11 cellular contexts compared by ENCODE assay signal in genomic region chr11:81007046-81007445, GRCh38.
DNase-seq lines count a peak whose midpoint lies in the region; ATAC-seq and TF ChIP-seq lines count a peak whose summit lies in the region.
"Had no signal": no experiment of that assay in that cellular context is flagged by ENCODE, and none has a peak within 500 bp of the region (broad histone marks: within the 10 kb centered on the region; RNA-seq: fewer than 3 reads in every experiment).

No MANE protein-coding gene starts in this region.

- no peak overlapping the region for H3K4me3 Mint-ChIP-seq in activated T-helper 17 cell treated with anti-CD3 and anti-CD28 coated beads, Interleukin-2, amount 50 U/mL, for 72 hours
- no peak overlapping the region for H3K4me3 Mint-ChIP-seq in immature natural killer cell
- H3K4me3 Mint-ChIP-seq: T-cell had no signal

- peaks cover 6% of the 10 kb centered on the region for H3K9me3 Mint-ChIP-seq in activated T-helper 17 cell treated with anti-CD3 and anti-CD28 coated beads, Interleukin-2, amount 50 U/mL, for 72 hours
- H3K9me3 Mint-ChIP-seq in immature natural killer cell: peaks cover 0 to 15% (median 8%) of the 10 kb centered on the region in 6 donors

- no peak for ATAC-seq in activated T-helper 17 cell treated with anti-CD3 and anti-CD28 coated beads, Interleukin-2, amount 50 U/mL, for 72 hours (replicated peaks)
- ATAC-seq: T-cell had no signal

- no peak overlapping the region for H3K4me3 ChIP-seq in AG10803 (ENCODE audit: low read length)
- H3K4me3 ChIP-seq in kidney epithelial cell (ENCODE audit: low read depth, low read length): no peak overlapping the region
- H3K4me3 ChIP-seq: coronary artery had no signal

- H3K27me3 Mint-ChIP-seq in activated T-helper 17 cell treated with anti-CD3 and anti-CD28 coated beads, Interleukin-2, amount 50 U/mL, for 72 hours: no peaks in the 10 kb centered on the region
- no peaks in the 10 kb centered on the region for H3K27me3 Mint-ChIP-seq in immature natural killer cell (ENCODE audit: low read depth in 3 of 3)
- H3K27me3 Mint-ChIP-seq: T-cell had no signal

- H3K27ac Mint-ChIP-seq in activated T-helper 17 cell treated with anti-CD3 and anti-CD28 coated beads, Interleukin-2, amount 50 U/mL, for 72 hours: no peak overlapping the region
- H3K27ac Mint-ChIP-seq in immature natural killer cell: no peak overlapping the region
- H3K27ac Mint-ChIP-seq: T-cell had no signal

- TF ChIP-seq CTCF in AG10803 (conservative IDR thresholded peaks at IDR 0.05; ENCODE audit: low read length) (peak; percentile 35), LNCAP (IDR thresholded peaks at IDR 0.05) (peak; percentile 25; the same call in 1 of the 2 replicates), VCaP (conservative IDR thresholded peaks at IDR 0.05) (peak; percentile 69), kidney epithelial cell (IDR thresholded peaks at IDR 0.05; ENCODE audit: insufficient read depth, low read length, poor library complexity, severe bottlenecking) (peak; percentile 18)

- DNase-seq in AG10803 (ENCODE audit: low read depth): peak; percentile 33
- no peak for DNase-seq in kidney epithelial cell (ENCODE audit: low read depth)
- no peak for DNase-seq in activated CD4-positive, alpha-beta T cell treated with anti-CD3 and anti-CD28 coated beads for 48 hours
- DNase-seq in activated T-cell treated with anti-CD3 and anti-CD28 coated beads for 4 hours: no peak
- DNase-seq in immature natural killer cell: no peak
- DNase-seq: NCI-H187 treated with DMSO at 0.1 percent for 48 hours, T-cell had no signal

- no peak overlapping the region for H3K27ac ChIP-seq in VCaP
- H3K27ac ChIP-seq: coronary artery had no signal

- H3K4me1 Mint-ChIP-seq in activated T-helper 17 cell treated with anti-CD3 and anti-CD28 coated beads, Interleukin-2, amount 50 U/mL, for 72 hours: no peaks in the 10 kb centered on the region
- H3K4me1 Mint-ChIP-seq in immature natural killer cell: no peaks in the 10 kb centered on the region
- H3K4me1 Mint-ChIP-seq: T-cell had no signal

- no peaks in the 10 kb centered on the region for H3K27me3 ChIP-seq in kidney epithelial cell (ENCODE audit: control insufficient read depth, insufficient read depth, low read length)

- H3K36me3 Mint-ChIP-seq in activated T-helper 17 cell treated with anti-CD3 and anti-CD28 coated beads, Interleukin-2, amount 50 U/mL, for 72 hours (ENCODE audit: low read depth): no peaks in the 10 kb centered on the region
- H3K36me3 Mint-ChIP-seq in immature natural killer cell: peaks cover 0 to under 1% (median 0%) of the 10 kb centered on the region in 3 donors
- H3K36me3 Mint-ChIP-seq: T-cell had no signal

- H3K36me3 ChIP-seq in kidney epithelial cell (ENCODE audit: control insufficient read depth, insufficient read depth, low read length): no peaks in the 10 kb centered on the region

Comparison
In these comparisons a context has a peak if more than half of its experiments do, and no peak if none do; other contexts are left out.
1. CTCF ChIP-seq: peak in every context shown above with its lines; median percentile 69 in VCaP; 35 in AG10803; 25 in LNCAP; 18 in kidney epithelial cell.